In genomic region chr2:45882707-45883106, GRCh38 we compare ENCODE assay signal across 16 cellular contexts.
DNase-seq lines count a peak whose midpoint lies in the region; ATAC-seq, FAIRE-seq and TF ChIP-seq lines count a peak whose summit lies in the region.
"Had no signal": no experiment of that assay in that cellular context is flagged by ENCODE, and none has a peak within 500 bp of the region (broad histone marks: within the 10 kb centered on the region; RNA-seq: fewer than 3 reads in every experiment).

No MANE protein-coding gene starts in this region.

- CTCF ChIA-PET in CD4-positive, alpha-beta memory T cell (lab: Charles Lee; ENCODE audit: partially characterized antibody): no interaction called here

- H3K9me3 ChIP-seq in astrocyte (ENCODE audit: insufficient read depth, low read depth, low read length) (no peaks in the 10 kb centered on the region), endodermal cell (ENCODE audit: control insufficient read depth, low read length) (no peaks in the 10 kb centered on the region), vagina (no peaks in the 10 kb centered on the region)
- no peaks in the 10 kb centered on the region for H3K9me3 ChIP-seq in CD4-positive, alpha-beta memory T cell (ENCODE audit: control insufficient read depth in 1 of 2, low read length in 2 of 2)

- H3K4me1 ChIP-seq in astrocyte (ENCODE audit: insufficient read depth, low read length): no peaks in the 10 kb centered on the region
- H3K4me1 ChIP-seq in endodermal cell (ENCODE audit: control insufficient read depth, insufficient read depth, low read length): peaks cover 11% of the 10 kb centered on the region
- no peaks in the 10 kb centered on the region for H3K4me1 ChIP-seq in CD4-positive, alpha-beta memory T cell (ENCODE audit: insufficient read depth, low read length)
- peaks cover 56% of the 10 kb centered on the region for H3K4me1 ChIP-seq in vagina

- H3K79me2 ChIP-seq in astrocyte (ENCODE audit: insufficient read depth, low read length): no peaks in the 10 kb centered on the region

- H3K4me1 Mint-ChIP-seq in astrocyte (ENCODE audit: low read depth, unreplicated experiment) (peaks cover 3% of the 10 kb centered on the region), endodermal cell (peaks cover 5% of the 10 kb centered on the region)
- H3K4me1 Mint-ChIP-seq in CD4-positive, alpha-beta memory T cell: peaks cover 0 to 4% (median 2%) of the 10 kb centered on the region in 4 donors

- H3K27ac ChIP-seq in astrocyte (ENCODE audit: low read depth, low read length) (no peak overlapping the region), endodermal cell (ENCODE audit: low read depth, low read length) (no peak overlapping the region), vagina (no peak overlapping the region)
- no peak overlapping the region for H3K27ac ChIP-seq in CD4-positive, alpha-beta memory T cell (ENCODE audit: low read depth, low read length)
- H3K27ac ChIP-seq: BLaER1 treated with 17β-estradiol and CSF1 and Interleukin-3, amounts not matched to agents 10 nM and 100 nM had no signal

- TF ChIP-seq POLR2A in vagina (IDR thresholded peaks at IDR 0.05): no peak

- ATAC-seq in left ventricle myocardium superior: peak; percentile 83

- H3K4me3 Mint-ChIP-seq in astrocyte (ENCODE audit: unreplicated experiment) (no peak overlapping the region), endodermal cell (no peak overlapping the region)
- H3K4me3 Mint-ChIP-seq in CD4-positive, alpha-beta memory T cell: no peak overlapping the region
- H3K4me3 Mint-ChIP-seq: activated naive CD4-positive, alpha-beta T cell treated with anti-CD3 and anti-CD28 coated beads, Interleukin-2, amount 50 U/mL, for 24 hours had no signal

- H3K27me3 ChIP-seq in astrocyte (ENCODE audit: insufficient read depth, low read length) (no peaks in the 10 kb centered on the region), endodermal cell (ENCODE audit: control insufficient read depth, insufficient read depth, low read length, poor library complexity, severe bottlenecking) (peaks cover 6% of the 10 kb centered on the region), vagina (no peaks in the 10 kb centered on the region)
- no peaks in the 10 kb centered on the region for H3K27me3 ChIP-seq in CD4-positive, alpha-beta memory T cell (ENCODE audit: insufficient read depth, low read length)
- H3K27me3 ChIP-seq: BLaER1 treated with 17β-estradiol and CSF1 and Interleukin-3, amounts not matched to agents 10 nM and 100 nM had no signal

- WGBS in endodermal cell (ENCODE audit: insufficient coverage in 1 of 2, insufficient read length in 1 of 2), 2 experiments: 94 to 97% methylated on average over 10 to 12 of the region's 12 CpGs

- peaks cover 9% of the 10 kb centered on the region for H4K20me1 ChIP-seq in astrocyte (ENCODE audit: insufficient read depth, low read length)

- FAIRE-seq in astrocyte (lab: Jason Lieb, UNC): no peak
- FAIRE-seq: endothelial cell of umbilical vein, RCC 7860 had no signal

- H2AFZ ChIP-seq in astrocyte (ENCODE audit: low read depth, low read length): no peak overlapping the region

- no peak overlapping the region for H3K27ac Mint-ChIP-seq in astrocyte (ENCODE audit: unreplicated experiment)
- no peak overlapping the region for H3K27ac Mint-ChIP-seq in endodermal cell
- H3K27ac Mint-ChIP-seq in CD4-positive, alpha-beta memory T cell: no peak overlapping the region
- H3K27ac Mint-ChIP-seq: activated naive CD4-positive, alpha-beta T cell treated with anti-CD3 and anti-CD28 coated beads, Interleukin-2, amount 50 U/mL, for 24 hours had no signal

- H3K9me3 Mint-ChIP-seq in astrocyte (ENCODE audit: unreplicated experiment): peaks cover 2% of the 10 kb centered on the region
- peaks cover 15% of the 10 kb centered on the region for H3K9me3 Mint-ChIP-seq in endodermal cell
- peaks cover 0 to 4% (median 1%) of the 10 kb centered on the region in 8 donors for H3K9me3 Mint-ChIP-seq in CD4-positive, alpha-beta memory T cell
- H3K9me3 Mint-ChIP-seq: activated naive CD4-positive, alpha-beta T cell treated with anti-CD3 and anti-CD28 coated beads, Interleukin-2, amount 50 U/mL, for 24 hours had no signal

- peaks cover 3% of the 10 kb centered on the region for H3K36me3 Mint-ChIP-seq in astrocyte (ENCODE audit: low read depth, unreplicated experiment)
- no peaks in the 10 kb centered on the region for H3K36me3 Mint-ChIP-seq in endodermal cell (ENCODE audit: low read depth)
- peaks cover 12 to 18% of the 10 kb centered on the region in 2 donors for H3K36me3 Mint-ChIP-seq in CD4-positive, alpha-beta memory T cell

- H3K36me3 ChIP-seq in astrocyte (ENCODE audit: insufficient read depth, low read length): no peaks in the 10 kb centered on the region
- no peaks in the 10 kb centered on the region for H3K36me3 ChIP-seq in endodermal cell (ENCODE audit: control insufficient read depth, insufficient read depth, low read length)
- no peaks in the 10 kb centered on the region for H3K36me3 ChIP-seq in CD4-positive, alpha-beta memory T cell (ENCODE audit: insufficient read depth, low read length)
- H3K36me3 ChIP-seq in vagina: no peaks in the 10 kb centered on the region

- POLR2A ChIA-PET in CD4-positive, alpha-beta memory T cell (lab: Charles Lee; ENCODE audit: partially characterized antibody): no interaction called here

- TF ChIP-seq CTCF in astrocyte (IDR thresholded peaks at IDR 0.05; ENCODE audit: insufficient read depth, low read depth, low read length): no peak
- TF ChIP-seq CTCF in endodermal cell (conservative IDR thresholded peaks at IDR 0.05): no peak
- TF ChIP-seq CTCF in vagina (IDR thresholded peaks at IDR 0.05): no peak

- H3K4me3 ChIP-seq in astrocyte (ENCODE audit: insufficient read depth, low read depth, low read length) (no peak overlapping the region), skeletal muscle cell (ENCODE audit: low read depth, low read length) (no peak overlapping the region), endodermal cell (ENCODE audit: low read length) (no peak overlapping the region), vagina (no peak overlapping the region)
- H3K4me3 ChIP-seq in CD4-positive, alpha-beta memory T cell (ENCODE audit: low read length in 2 of 2): no peak overlapping the region
- H3K4me3 ChIP-seq: BLaER1 treated with 17β-estradiol and CSF1 and Interleukin-3, amounts not matched to agents 10 nM and 100 nM had no signal

- no peak overlapping the region for H3K4me2 ChIP-seq in astrocyte (ENCODE audit: low read length)

- peak; percentile 42 for DNase-seq in GM04504 (ENCODE audit: low read depth)
- peak; percentile 39 for DNase-seq in astrocyte (ENCODE audit: low read depth)
- DNase-seq in left ventricle myocardium superior: peak; percentile 69
- DNase-seq in skeletal muscle cell (ENCODE audit: low read depth): peak; percentile 88
- no peak for DNase-seq in endodermal cell
- DNase-seq in H4 (ENCODE audit: low spot score): no peak
- no peak for DNase-seq in CD4-positive, alpha-beta memory T cell
- no peak for DNase-seq in vagina (ENCODE audit: extremely low spot score in 2 of 2)
- DNase-seq: activated CD4-positive, CD25-positive, alpha-beta regulatory T cell treated with anti-CD3 and anti-CD28 coated beads, Interleukin-2, amount 50 U/mL, for 72 hours; mammary epithelial cell; NCI-H1105; NCI-H526 had no signal

- H3K9ac ChIP-seq in astrocyte (ENCODE audit: low read length): no peak overlapping the region
- no peak overlapping the region for H3K9ac ChIP-seq in endodermal cell (ENCODE audit: extremely low read depth, low read length, poor library complexity, severe bottlenecking)
- H3K9ac ChIP-seq: BLaER1 treated with 17β-estradiol and CSF1 and Interleukin-3, amounts not matched to agents 10 nM and 100 nM had no signal

- H3K27me3 Mint-ChIP-seq in astrocyte (ENCODE audit: low read depth, unreplicated experiment): no peaks in the 10 kb centered on the region
- H3K27me3 Mint-ChIP-seq in endodermal cell (ENCODE audit: insufficient read depth): peaks cover 10% of the 10 kb centered on the region
- no peaks in the 10 kb centered on the region for H3K27me3 Mint-ChIP-seq in CD4-positive, alpha-beta memory T cell
- H3K27me3 Mint-ChIP-seq: activated naive CD4-positive, alpha-beta T cell treated with anti-CD3 and anti-CD28 coated beads, Interleukin-2, amount 50 U/mL, for 24 hours had no signal

- intact Hi-C loops in left ventricle myocardium superior (cut with micrococcal nuclease) (no loop called here), vagina (cut with DNase I) (no loop called here)
- intact Hi-C loops in CD4-positive, alpha-beta memory T cell (cut with micrococcal nuclease): no loop called here

Comparison
In these comparisons a context has a peak if more than half of its experiments do, and no peak if none do; other contexts are left out.
1. DNase-seq: peak in GM04504 (single experiment), astrocyte (single experiment), left ventricle myocardium superior (single experiment) and skeletal muscle cell (single experiment); none in endodermal cell (single experiment), H4 (single experiment), CD4-positive, alpha-beta memory T cell (0 of 5) and vagina (0 of 2).